In the genomic region with DNA sequence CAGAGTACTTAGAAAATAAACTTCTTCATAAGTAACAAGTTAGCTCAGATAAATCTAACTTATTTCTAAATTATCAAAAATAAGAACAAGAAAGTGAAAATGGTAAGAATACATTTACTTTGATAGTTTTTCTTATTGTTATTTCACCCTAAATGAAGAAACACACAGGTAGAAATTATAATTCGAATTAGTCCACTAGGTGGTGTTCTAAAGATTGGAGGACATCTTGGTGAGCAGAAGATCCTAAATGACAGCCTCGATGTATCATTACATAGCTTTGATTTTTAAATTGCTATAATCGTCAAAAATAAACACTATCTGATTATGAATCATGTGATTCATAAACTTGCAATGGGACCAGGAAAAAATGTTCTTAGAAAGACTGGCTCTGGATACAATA, we compare ENCODE assay signal across 10 cellular contexts.
DNase-seq lines count a peak whose midpoint lies in the region; ATAC-seq and TF ChIP-seq lines count a peak whose summit lies in the region.
"Had no signal": no experiment of that assay in that cellular context is flagged by ENCODE, and none has a peak within 500 bp of the region (broad histone marks: within the 10 kb centered on the region; RNA-seq: fewer than 3 reads in every experiment).

No MANE protein-coding gene starts in this region.

- ATAC-seq in DND-41 (ENCODE audit: insufficient read depth, low read depth) (no peak), GM21447 (IDR thresholded peaks at IDR 0.05; ENCODE audit: unreplicated experiment) (peak; percentile 80)

- no peak overlapping the region for H3K27ac ChIP-seq in DND-41 (ENCODE audit: low read length)
- no peak overlapping the region for H3K27ac ChIP-seq in OCI-LY3 (ENCODE audit: low read length)
- H3K27ac ChIP-seq in colonic mucosa, result no peak overlapping the region

- H3K9me3 ChIP-seq in DND-41 (ENCODE audit: insufficient read depth, low read length, severe bottlenecking) (no peaks in the 10 kb centered on the region), OCI-LY3 (ENCODE audit: insufficient read depth, low read length) (no peaks in the 10 kb centered on the region), colonic mucosa (no peaks in the 10 kb centered on the region)

- H4K20me1 ChIP-seq in DND-41 (ENCODE audit: insufficient read depth, low read length), result no peaks in the 10 kb centered on the region
- no peaks in the 10 kb centered on the region for H4K20me1 ChIP-seq in OCI-LY3 (ENCODE audit: insufficient read depth, low read length)

- H3K9ac ChIP-seq in DND-41 (ENCODE audit: low read depth, low read length), result no peak overlapping the region
- no peak overlapping the region for H3K9ac ChIP-seq in OCI-LY3 (ENCODE audit: low read length)
- H3K9ac ChIP-seq in colonic mucosa (ENCODE audit: low read depth in 2 of 2, low read length in 2 of 2), result no peak overlapping the region

- H2AFZ ChIP-seq in DND-41 (ENCODE audit: low read depth, low read length) (no peak overlapping the region), OCI-LY3 (ENCODE audit: low read depth, low read length) (no peak overlapping the region)

- no peaks in the 10 kb centered on the region for H3K27me3 ChIP-seq in DND-41 (ENCODE audit: insufficient read depth, low read length, poor library complexity)
- peaks cover 5% of the 10 kb centered on the region for H3K27me3 ChIP-seq in OCI-LY3 (ENCODE audit: low read depth, low read length)
- no peaks in the 10 kb centered on the region for H3K27me3 ChIP-seq in colonic mucosa

- no peak overlapping the region for H3K4me3 ChIP-seq in DND-41 (ENCODE audit: low read depth in 1 of 2, low read length in 2 of 2)
- H3K4me3 ChIP-seq in OCI-LY3 (ENCODE audit: low read length), result no peak overlapping the region
- no peak overlapping the region for H3K4me3 ChIP-seq in colonic mucosa

- no peaks in the 10 kb centered on the region for H3K4me1 ChIP-seq in DND-41 (ENCODE audit: insufficient read depth, low read length)
- no peaks in the 10 kb centered on the region for H3K4me1 ChIP-seq in OCI-LY3 (ENCODE audit: low read length)
- no peaks in the 10 kb centered on the region for H3K4me1 ChIP-seq in colonic mucosa

- TF ChIP-seq CTCF in DND-41 (IDR thresholded peaks at IDR 0.05; ENCODE audit: borderline replicate concordance, extremely low read depth, low read length, poor library complexity, severe bottlenecking), result peak; percentile 43
- TF ChIP-seq CTCF in OCI-LY3 (IDR thresholded peaks at IDR 0.05; ENCODE audit: low read depth, low read length), result peak; percentile 68
- TF ChIP-seq CTCF in colonic mucosa (IDR thresholded peaks at IDR 0.05), result no peak

- H3K4me2 ChIP-seq in DND-41 (ENCODE audit: insufficient read depth, low read length) (no peak overlapping the region), OCI-LY3 (ENCODE audit: low read length) (peak overlapping the region; percentile 13; the same call in 1 of the 2 replicates)

- H3K79me2 ChIP-seq in DND-41 (ENCODE audit: insufficient read depth, low read length), result no peaks in the 10 kb centered on the region
- H3K79me2 ChIP-seq in OCI-LY3 (ENCODE audit: low read length), result no peaks in the 10 kb centered on the region

- DNase-seq in DND-41 (no peak), iPS-NIHi11 (ENCODE audit: low spot score) (peak; percentile 14), colonic mucosa (no peak), UCSD-AML1 (lab: John Stamatoyannopoulos, UW; ENCODE audit: unreplicated experiment) (no peak), activated gamma-delta T cell (lab: John Stamatoyannopoulos, UW) (no peak), NCI-H2029 treated with DMSO at 0.1 percent for 48 hours (lab: John Stamatoyannopoulos, UW) (no peak)
- DNase-seq: effector CD8-positive, alpha-beta T cell; GOT3 had no signal

- intact Hi-C loops in colonic mucosa (cut with DNase I), result no loop called here

- H3K36me3 ChIP-seq in DND-41 (ENCODE audit: insufficient read depth, low read length) (no peaks in the 10 kb centered on the region), OCI-LY3 (replicated peaks; ENCODE audit: low read depth, low read length) (no peaks in the 10 kb centered on the region), colonic mucosa (no peaks in the 10 kb centered on the region)
